ENCODE assay signal across 8 cellular contexts in the genomic region with DNA sequence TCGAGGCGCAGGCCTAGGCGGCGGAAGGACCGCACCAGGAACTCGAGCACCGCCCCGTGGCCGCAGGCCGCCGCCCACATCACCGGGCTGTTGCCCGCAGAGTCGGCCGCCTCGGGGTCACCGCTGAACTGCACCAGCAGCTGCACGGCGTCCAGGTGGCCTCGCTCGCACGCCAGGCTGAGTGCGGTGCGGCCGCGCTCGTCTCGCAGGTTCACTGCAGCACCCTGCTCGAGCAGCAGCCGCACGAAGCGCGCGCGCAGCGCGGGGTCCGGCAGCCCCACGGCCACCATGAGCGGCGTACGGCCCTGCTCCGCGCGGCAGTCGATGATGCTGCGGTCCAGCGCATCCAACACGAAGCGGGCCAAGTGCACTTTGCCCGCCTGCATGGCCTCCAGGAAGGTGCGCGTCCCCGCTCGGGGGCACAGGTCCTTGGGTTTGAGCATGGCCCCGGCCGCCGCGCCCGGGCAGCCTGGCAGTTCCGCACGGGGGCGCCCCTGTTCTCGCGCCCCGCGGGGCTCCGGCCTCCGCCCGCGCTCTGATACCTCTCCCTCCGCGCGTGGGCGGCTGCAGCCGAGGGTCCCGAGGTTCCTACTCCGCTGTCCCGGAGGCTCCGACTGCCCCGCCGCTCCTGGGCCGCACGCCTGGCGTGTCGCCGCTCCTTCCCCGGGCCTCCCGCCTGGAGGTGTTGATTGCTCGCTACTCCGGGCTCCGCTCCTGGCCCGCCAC. TPM values are rescaled to one million over a fixed set of nuclear protein-coding genes. Genes with fewer than 3 reads are reported as not detected.
DNase-seq lines count a peak whose midpoint lies in the region; ATAC-seq and TF ChIP-seq lines count a peak whose summit lies in the region.

No MANE protein-coding gene starts in this region.

- in situ Hi-C loops in G401 (cut with HindIII; ENCODE audit: low sequenced_read_pairs): no loop called here

- intact Hi-C loops in activated B cell treated with CpG ODN at 0.5 μM for 24 hours (cut with micrococcal nuclease): no loop called here

- peaks cover 17% of the 10 kb centered on the region for H3K4me1 Mint-ChIP-seq in activated B cell treated with CpG ODN at 0.5 μM for 24 hours

- H4K20me1 ChIP-seq in MM.1S (ENCODE audit: insufficient read depth, low read length): no peaks in the 10 kb centered on the region

- WGBS in mesodermal cell (ENCODE audit: insufficient coverage in 2 of 2), 2 experiments: 1 to 2% methylated on average over 84 to 89 of the region's 93 CpGs
- WGBS in suprapubic skin: 0% methylated on average over 37 of the region's 93 CpGs

- peak overlapping the region; percentile 10; the same call in 1 of the 2 replicates for H3K9ac ChIP-seq in MM.1S (ENCODE audit: low read length)
- H3K9ac ChIP-seq in duodenal mucosa (ENCODE audit: low read depth in 1 of 2, low read length in 2 of 2): no peak overlapping the region

- peaks cover 49% of the 10 kb centered on the region for H3K27me3 ChIP-seq in MM.1S (replicated peaks; ENCODE audit: insufficient read depth, low read length)
- H3K27me3 ChIP-seq in duodenal mucosa (ENCODE audit: control insufficient read depth in 1 of 2, insufficient read depth in 2 of 2, low read length in 2 of 2): peaks cover 53 to 65% of the 10 kb centered on the region in 2 donors
- peaks cover 54% of the 10 kb centered on the region for H3K27me3 ChIP-seq in suprapubic skin

- H3K27ac Mint-ChIP-seq in activated B cell treated with CpG ODN at 0.5 μM for 24 hours: no peak overlapping the region

- DNase-seq in MM.1S (no peak), activated B cell treated with CpG ODN at 0.5 μM for 24 hours (peak; percentile 67), suprapubic skin (ENCODE audit: low spot score in 2 of 2) (no peak), G401 (ENCODE audit: low spot score) (no peak)

- POLR2A ChIA-PET in activated B cell treated with CpG ODN at 0.5 μM for 24 hours (lab: Charles Lee): interaction anchor here (0.7 to 2.0 kb wide), 4 partner anchors 26 to 243 kb away, joined by 3 to 14 read pairs (median 6); a partner anchor contains a TSS

- TF ChIP-seq CTCF in GM12874 (IDR thresholded peaks at IDR 0.05; ENCODE audit: insufficient read depth, low read depth, low read length): peak; percentile 74
- TF ChIP-seq CTCF in MM.1S (IDR thresholded peaks at IDR 0.05; ENCODE audit: low read length): peak; percentile 51
- TF ChIP-seq CTCF in activated B cell treated with CpG ODN at 0.5 μM for 24 hours (IDR thresholded peaks at IDR 0.05): no peak
- peak in 1 of 2 donors; percentile 19 for TF ChIP-seq CTCF in suprapubic skin (IDR thresholded peaks at IDR 0.05)

- H2AFZ ChIP-seq in MM.1S (ENCODE audit: low read length): peak overlapping the region; percentile 81

- no peaks in the 10 kb centered on the region for H3K36me3 Mint-ChIP-seq in activated B cell treated with CpG ODN at 0.5 μM for 24 hours (ENCODE audit: low read depth)

- TF ChIP-seq EP300 in suprapubic skin (IDR thresholded peaks at IDR 0.05): no peak

- H3K4me1 ChIP-seq in MM.1S (ENCODE audit: low read length): no peaks in the 10 kb centered on the region
- peaks cover 4 to 11% of the 10 kb centered on the region in 2 donors for H3K4me1 ChIP-seq in duodenal mucosa (ENCODE audit: control insufficient read depth in 1 of 2, insufficient read depth in 2 of 2, low read length in 2 of 2)
- peaks cover 23% of the 10 kb centered on the region for H3K4me1 ChIP-seq in mesodermal cell (ENCODE audit: control insufficient read depth, insufficient read depth, low read length, poor library complexity, severe bottlenecking)
- H3K4me1 ChIP-seq in suprapubic skin: peaks cover 53% of the 10 kb centered on the region

- no peaks in the 10 kb centered on the region for H3K9me3 Mint-ChIP-seq in activated B cell treated with CpG ODN at 0.5 μM for 24 hours

- no peaks in the 10 kb centered on the region for H3K9me3 ChIP-seq in MM.1S (replicated peaks; ENCODE audit: insufficient read depth, low read length)
- H3K9me3 ChIP-seq in duodenal mucosa (ENCODE audit: control insufficient read depth in 1 of 2, low read length in 2 of 2): no peaks in the 10 kb centered on the region
- no peaks in the 10 kb centered on the region for H3K9me3 ChIP-seq in mesodermal cell (ENCODE audit: control insufficient read depth, low read length)
- H3K9me3 ChIP-seq in suprapubic skin: no peaks in the 10 kb centered on the region

- H3K4me3 Mint-ChIP-seq in activated B cell treated with CpG ODN at 0.5 μM for 24 hours: peak overlapping the region; percentile 76

- CTCF ChIA-PET in activated B cell treated with CpG ODN at 0.5 μM for 24 hours (lab: Charles Lee): interaction anchor here (0.7 to 3.0 kb wide), 3 partner anchors 25 to 55 kb away, joined by 4 to 13 read pairs (median 13); a partner anchor contains a TSS

- ATAC-seq in activated B cell treated with CpG ODN at 0.5 μM for 24 hours (ENCODE audit: low read depth) (peak; percentile 66), GM21825 (IDR thresholded peaks at IDR 0.05; ENCODE audit: unreplicated experiment) (no peak)

- H3K79me2 ChIP-seq in MM.1S (ENCODE audit: low read length): no peaks in the 10 kb centered on the region

- H3K36me3 ChIP-seq in MM.1S (replicated peaks; ENCODE audit: insufficient read depth, low read length) (no peaks in the 10 kb centered on the region), duodenal mucosa (ENCODE audit: control insufficient read depth in 1 of 2, insufficient read depth in 2 of 2, low read length in 2 of 2) (no peaks in the 10 kb centered on the region), mesodermal cell (ENCODE audit: control insufficient read depth, insufficient read depth, low read length) (no peaks in the 10 kb centered on the region), suprapubic skin (no peaks in the 10 kb centered on the region)

- H3F3A ChIP-seq in MM.1S (ENCODE audit: insufficient read depth, low read length): no peaks in the 10 kb centered on the region

- no peaks in the 10 kb centered on the region for H3K9me2 ChIP-seq in MM.1S (replicated peaks; ENCODE audit: insufficient read depth, low read length)

- H3K4me3 ChIP-seq in MM.1S (ENCODE audit: low read length): peak overlapping the region; percentile 64
- H3K4me3 ChIP-seq in duodenal mucosa (ENCODE audit: low read depth in 1 of 2, low read length in 2 of 2): peak overlapping the region; percentile 50 to 65
- peak overlapping the region; percentile 37 for H3K4me3 ChIP-seq in mesodermal cell (ENCODE audit: extremely low read depth, insufficient read depth, low read length, poor library complexity, severe bottlenecking)
- H3K4me3 ChIP-seq in suprapubic skin: peak overlapping the region; percentile 54

- H3K27me3 Mint-ChIP-seq in activated B cell treated with CpG ODN at 0.5 μM for 24 hours: peaks cover 5% of the 10 kb centered on the region

- H3K4me2 ChIP-seq in MM.1S (ENCODE audit: low read depth, low read length): peak overlapping the region; percentile 96

- H3K27ac ChIP-seq in MM.1S (ENCODE audit: low read length): no peak overlapping the region
- no peak overlapping the region for H3K27ac ChIP-seq in duodenal mucosa (ENCODE audit: low read depth, low read length)
- H3K27ac ChIP-seq in mesodermal cell (ENCODE audit: low read depth, low read length, severe bottlenecking): no peak overlapping the region
- H3K27ac ChIP-seq in suprapubic skin: no peak overlapping the region

- TF ChIP-seq POLR2A in suprapubic skin (IDR thresholded peaks at IDR 0.05): no peak

RNA-seq across cellular contexts. Expression of a gene that starts 0.6 kb away (rescaled TPM):
- total RNA-seq in activated B cell treated with CpG ODN at 0.5 μM for 24 hours (0.32 TPM in 1 of 2 replicates, not detected in the other), suprapubic skin (not detected)
- 1.1 TPM for polyA plus RNA-seq in mesodermal cell (2013, experiment 1 of 2)
- polyA plus RNA-seq in mesodermal cell (2013, experiment 2 of 2): 0.30 TPM
- 8.4 and 14.9 TPM in 2 replicates for total RNA-seq in G401 (2014; rRNA removed; shearing (Covaris generic))

RNA-seq across cellular contexts. Expression of a gene that starts 25.4 kb away (rescaled TPM):
- 109 and 126 TPM in 2 replicates for total RNA-seq in activated B cell treated with CpG ODN at 0.5 μM for 24 hours
- 32.5 TPM for polyA plus RNA-seq in mesodermal cell (2013, experiment 1 of 2)
- 19.1 TPM for polyA plus RNA-seq in mesodermal cell (2013, experiment 2 of 2)
- total RNA-seq in suprapubic skin: 1 to 10 TPM in 3 of 4 donors, under 1 TPM in 1; 0.34 to 3.0 (median 2.0) TPM
- 99.6 and 145 TPM in 2 replicates for total RNA-seq in G401 (2014; rRNA removed; shearing (Covaris generic))

RNA-seq across cellular contexts. Expression of a gene that starts 41.2 kb away (rescaled TPM):
- 9.5 TPM in 2 replicates for total RNA-seq in activated B cell treated with CpG ODN at 0.5 μM for 24 hours
- polyA plus RNA-seq in mesodermal cell (2013, experiment 1 of 2): 23.6 TPM
- 24.0 TPM for polyA plus RNA-seq in mesodermal cell (2013, experiment 2 of 2)
- total RNA-seq in suprapubic skin: 1 to 10 TPM; 3.3 to 9.1 (median 6.1) TPM
- total RNA-seq in G401 (2014; rRNA removed; shearing (Covaris generic)): 203 TPM in 2 replicates

RNA-seq across cellular contexts. Expression of a gene that starts 43.4 kb away (rescaled TPM):
- total RNA-seq in activated B cell treated with CpG ODN at 0.5 μM for 24 hours: 0.34 and 0.40 TPM in 2 replicates
- 0.88 TPM for polyA plus RNA-seq in mesodermal cell (2013, experiment 1 of 2)
- polyA plus RNA-seq in mesodermal cell (2013, experiment 2 of 2): 0.46 TPM
- 100 to 1,000 TPM in 1 of 4 donors, 10 to 100 TPM in 3; 71.7 to 145 (median 79.2) TPM for total RNA-seq in suprapubic skin
- 1.8 TPM in 1 of 2 replicates, not detected in the other for total RNA-seq in G401 (2014; rRNA removed; shearing (Covaris generic))

RNA-seq across cellular contexts. Expression of a gene that starts 58.4 kb away (rescaled TPM):
- 0.91 and 2.1 TPM in 2 replicates for total RNA-seq in activated B cell treated with CpG ODN at 0.5 μM for 24 hours
- polyA plus RNA-seq in mesodermal cell (2013, experiment 1 of 2): 0.48 TPM
- 0.46 TPM for polyA plus RNA-seq in mesodermal cell (2013, experiment 2 of 2)
- total RNA-seq in suprapubic skin: 10 to 100 TPM in 2 of 4 donors, 1 to 10 TPM in 2; 6.1 to 47.9 (median 10.9) TPM
- total RNA-seq in G401 (2014; rRNA removed; shearing (Covaris generic)): 4.7 and 5.9 TPM in 2 replicates

Comparison
In these comparisons a context has a peak if more than half of its experiments do, and no peak if none do; other contexts are left out.
1. RNA of a gene that starts 25.4 kb away (total RNA-seq): 99.6 to 145 TPM in G401 and 109 to 126 TPM in activated B cell treated with CpG ODN at 0.5 μM for 24 hours; 0.34 to 3.0 TPM in suprapubic skin; every median in the first group is over 10 times any median in the second.
2. RNA of a gene that starts 41.2 kb away (total RNA-seq): 203 TPM in G401; 9.5 TPM in activated B cell treated with CpG ODN at 0.5 μM for 24 hours and 3.3 to 9.1 TPM in suprapubic skin; every median in the first group is over 10 times any median in the second.
3. Peak in every context shown above with its lines, with median percentiles within 50 percentile points of each other: H3K4me3 ChIP-seq.